Comparison of ENCODE assay signal across 29 cellular contexts in the genomic region with DNA sequence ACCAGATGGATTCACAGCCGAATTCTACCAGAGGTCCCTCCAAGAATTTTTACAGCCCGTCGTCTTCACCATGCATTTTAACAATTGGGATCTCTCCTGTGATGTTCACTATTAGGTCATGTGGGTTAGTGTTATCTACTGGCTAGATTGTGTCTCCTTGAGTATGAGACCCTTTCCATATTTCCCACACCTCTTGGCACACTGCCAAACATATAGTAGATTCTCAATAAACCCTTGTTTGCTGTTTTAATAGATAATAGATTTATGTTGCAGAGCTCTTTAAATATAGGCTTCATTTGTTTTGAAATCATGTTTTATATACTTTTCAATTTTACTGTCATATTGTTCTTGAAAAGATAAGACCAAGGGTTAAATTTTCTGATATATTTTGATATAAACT. TPM values are rescaled to one million over a fixed set of nuclear protein-coding genes. Genes with fewer than 3 reads are reported as not detected.
"Had no signal": no experiment of that assay in that cellular context is flagged by ENCODE, and none has a peak within 500 bp of the region (broad histone marks: within the 10 kb centered on the region; RNA-seq: fewer than 3 reads in every experiment).

No MANE protein-coding gene starts in this region.

- H3K9me3 ChIP-seq: stomach, suprapubic skin, testis, thoracic aorta, thyroid gland, tibial artery, tibial nerve, transverse colon, upper lobe of left lung, upper lobe of right lung, uterus, vagina had no signal

- H3K4me1 ChIP-seq: stomach, suprapubic skin, testis, thyroid gland, tibial artery, tibial nerve, transverse colon, upper lobe of left lung, upper lobe of right lung, uterus, vagina had no signal

- H3K27ac ChIP-seq: stomach, suprapubic skin, testis, thoracic aorta, thyroid gland, tibial artery, tibial nerve, transverse colon, upper lobe of left lung, upper lobe of right lung, uterus, vagina had no signal

- DNase-seq: stimulated activated CD4-positive, alpha-beta T cell treated with anti-CD3 and anti-CD28 coated beads, Interleukin-2, amount 100 ng/mL, for 48 hours; stimulated activated CD4-positive, alpha-beta T cell treated with anti-CD3 and anti-CD28 coated beads, Interleukin-4, amount 100 ng/mL, for 1 hour; stimulated activated CD4-positive, alpha-beta T cell treated with anti-CD3 and anti-CD28 coated beads, Interleukin-4, amount 100 ng/mL, for 24 hours; stimulated activated CD4-positive, alpha-beta T cell treated with anti-CD3 and anti-CD28 coated beads, Interleukin-4, amount 100 ng/mL, for 4 hours; stimulated activated CD8-positive, alpha-beta memory T cell treated with anti-CD3 and anti-CD28 coated beads, Interleukin-4, amount 100 ng/mL, for 48 hours; stimulated activated naive B cell treated with anti-CD40 and anti-IgM and Interleukin-4, amounts not matched to agents 10 μg/mL and 1 μg/mL and 100 μg/mL, for 72 hours; stimulated activated naive CD4-positive, alpha-beta T cell; stimulated activated naive CD4-positive, alpha-beta T cell treated with Interleukin-2 at 50 U/mL for 16 hours; stimulated activated naive CD8-positive, alpha-beta T cell treated with anti-CD3 and anti-CD28 coated beads, Interleukin-15, amount 100 ng/mL, for 72 hours; stimulated activated naive CD8-positive, alpha-beta T cell treated with anti-CD3 and anti-CD28 coated beads, Interleukin-15, Interleukin-2, amounts not matched to agents 100 U/mL and 50 U/mL, for 24 hours; stomach; substantia nigra; testis; thyroid gland; tibial artery; transverse colon; trophoblast cell; upper lobe of left lung; upper lobe of right lung; uterus had no signal

- H3K4me3 ChIP-seq: stomach, suprapubic skin, testis, thoracic aorta, thyroid gland, tibial artery, tibial nerve, transverse colon, upper lobe of left lung, upper lobe of right lung, uterus, vagina had no signal

- H3K27me3 ChIP-seq: stomach, suprapubic skin, testis, thyroid gland, tibial artery, tibial nerve, transverse colon, upper lobe of left lung, upper lobe of right lung, uterus, vagina had no signal

- ATAC-seq: stimulated activated effector memory CD8-positive, alpha-beta T cell treated with anti-CD3 and anti-CD28 coated beads, Interleukin-12 subunit alpha, Interleukin-12 subunit beta, amount 100 ng/mL, for 72 hours; stimulated activated memory B cell treated with anti-CD40 and anti-IgM and Interleukin-4, amounts not matched to agents 10 μg/mL and 1 μg/mL and 100 μg/mL, for 72 hours; stimulated activated naive B cell treated with anti-CD40 and anti-IgM and Interleukin-4, amounts not matched to agents 10 μg/mL and 1 μg/mL and 100 μg/mL, for 72 hours; stimulated activated naive CD8-positive, alpha-beta T cell treated with anti-CD3 and anti-CD28 coated beads, Interleukin-15, amount 100 ng/mL, for 72 hours; stimulated activated naive CD8-positive, alpha-beta T cell treated with anti-CD3 and anti-CD28 coated beads, Interleukin-15, Interleukin-2, amounts not matched to agents 100 U/mL and 50 U/mL, for 24 hours; upper lobe of right lung had no signal

- FAIRE-seq: urothelium cell line had no signal

- H3K36me3 ChIP-seq: thyroid gland, transverse colon, upper lobe of left lung, upper lobe of right lung, uterus had no signal

RNA-seq across cellular contexts. Expression of a gene that starts 34.9 kb away (rescaled TPM):
- total RNA-seq: subcutaneous adipose tissue, thoracic aorta, thyroid gland, upper lobe of left lung, upper lobe of right lung, vagina had no signal
- polyA plus RNA-seq: stomach, urinary bladder had no signal
